Comparison of ENCODE assay signal across 23 cellular contexts in genomic region chr9:92440751-92441046, GRCh38. TPM values are rescaled to one million over a fixed set of nuclear protein-coding genes. Genes with fewer than 3 reads are reported as not detected.
DNase-seq lines count a peak whose midpoint lies in the region; ATAC-seq, FAIRE-seq and TF ChIP-seq lines count a peak whose summit lies in the region.
"Had no signal": no experiment of that assay in that cellular context is flagged by ENCODE, and none has a peak within 500 bp of the region (broad histone marks: within the 10 kb centered on the region; RNA-seq: fewer than 3 reads in every experiment).

No MANE protein-coding gene starts in this region.

- no peak for DNase-seq in activated CD4-positive, alpha-beta T cell treated with anti-CD3 and anti-CD28 coated beads for 36 hours
- no peak for DNase-seq in activated CD4-positive, alpha-beta T cell treated with anti-CD3 and anti-CD28 coated beads, Interleukin-2, amount 50 U/mL, for 4 hours
- DNase-seq in GM19239 (ENCODE audit: insufficient read length, low spot score) (peak; percentile 12), natural killer cell (no peak), MG63 (no peak), heart right ventricle (no peak), GF-D8 (lab: John Stamatoyannopoulos, UW) (no peak)
- DNase-seq: 8988T; activated naive CD4-positive, alpha-beta T cell; C1 segment of cervical spinal cord; foreskin melanocyte; H9; left colon; NCI-H1436 treated with DMSO at 0.1 percent for 48 hours; NCI-H446 had no signal

- no peaks in the 10 kb centered on the region for H3K4me1 ChIP-seq in heart right ventricle

- intact Hi-C loops in activated CD4-positive, alpha-beta T cell treated with anti-CD3 and anti-CD28 coated beads for 36 hours (cut with DNase I, micrococcal nuclease) = no loop called here
- intact Hi-C loops in natural killer cell (cut with micrococcal nuclease) = loop anchor here (5.0 kb wide), 1 partner anchor 113 kb away; the partner anchor contains the start of genes CENPP and NOL8
- intact Hi-C loops in heart right ventricle (cut with DNase I) = loop anchor here in 2 of 10 donors (10.0 kb wide), 3 partner anchors 96 to 194 kb away; no protein-coding TSS in a partner anchor

- CTCF ChIA-PET in activated CD4-positive, alpha-beta T cell treated with anti-CD3 and anti-CD28 coated beads for 36 hours (lab: Charles Lee) = interaction anchor here (1.2 kb wide), 1 partner anchor 301 kb away, joined by 5 read pairs; no protein-coding TSS in a partner anchor

- no peak for FAIRE-seq in GM19239 (lab: Jason Lieb, UNC)

- H3K4me3 Mint-ChIP-seq in activated CD4-positive, alpha-beta T cell treated with anti-CD3 and anti-CD28 coated beads for 36 hours = no peak overlapping the region
- peak overlapping the region; percentile 85 for H3K4me3 Mint-ChIP-seq in natural killer cell
- H3K4me3 Mint-ChIP-seq: H9, mesothelial cell of epicardium had no signal

- ATAC-seq in activated CD4-positive, alpha-beta T cell treated with anti-CD3 and anti-CD28 coated beads for 36 hours = peak; percentile 66
- ATAC-seq in natural killer cell = peak; percentile 65 to 78 (median 68)
- no peak for ATAC-seq in heart right ventricle
- ATAC-seq: left colon had no signal

- no peaks in the 10 kb centered on the region for H3K9me3 Mint-ChIP-seq in activated CD4-positive, alpha-beta T cell treated with anti-CD3 and anti-CD28 coated beads for 36 hours (ENCODE audit: low read depth)
- no peaks in the 10 kb centered on the region for H3K9me3 Mint-ChIP-seq in natural killer cell
- H3K9me3 Mint-ChIP-seq: H9 had no signal

- TF ChIP-seq CTCF in natural killer cell (IDR thresholded peaks at IDR 0.05) (no peak), heart right ventricle (IDR thresholded peaks at IDR 0.05) (no peak)

- H3K27ac ChIP-seq in KOPT-K1 (ENCODE audit: low read depth, low read length, poor library complexity, severe bottlenecking) (peak overlapping the region; percentile 25), heart right ventricle (peak overlapping the region in 1 of 10 donors; percentile 43)
- H3K27ac ChIP-seq: coronary artery, epithelial cell of prostate, tibial nerve, VCaP had no signal

- WGBS in heart right ventricle, 2 donors = 92% methylated on average over 6 of the region's 6 CpGs

- H3K27me3 Mint-ChIP-seq in activated CD4-positive, alpha-beta T cell treated with anti-CD3 and anti-CD28 coated beads for 36 hours = no peaks in the 10 kb centered on the region
- H3K27me3 Mint-ChIP-seq in natural killer cell (ENCODE audit: low read depth in 2 of 2) = no peaks in the 10 kb centered on the region

- H3K27ac Mint-ChIP-seq in activated CD4-positive, alpha-beta T cell treated with anti-CD3 and anti-CD28 coated beads for 36 hours = no peak overlapping the region
- peak overlapping the region; percentile 90 to 91 for H3K27ac Mint-ChIP-seq in natural killer cell
- H3K27ac Mint-ChIP-seq: H9, mesothelial cell of epicardium had no signal

- peaks cover 3% of the 10 kb centered on the region for H3K4me1 Mint-ChIP-seq in activated CD4-positive, alpha-beta T cell treated with anti-CD3 and anti-CD28 coated beads for 36 hours
- H3K4me1 Mint-ChIP-seq in natural killer cell = peaks cover 12 to 20% of the 10 kb centered on the region in 2 donors
- H3K4me1 Mint-ChIP-seq: H9 had no signal

- H3K27me3 ChIP-seq in MG63 (no peaks in the 10 kb centered on the region), heart right ventricle (no peaks in the 10 kb centered on the region)
- H3K27me3 ChIP-seq: tibial nerve had no signal

- POLR2A ChIA-PET in activated CD4-positive, alpha-beta T cell treated with anti-CD3 and anti-CD28 coated beads for 36 hours (lab: Charles Lee) = no interaction called here

- H3K36me3 ChIP-seq in KOPT-K1 (ENCODE audit: insufficient read depth, low read length) (no peaks in the 10 kb centered on the region), MG63 (no peaks in the 10 kb centered on the region), heart right ventricle (no peaks in the 10 kb centered on the region)
- H3K36me3 ChIP-seq: tibial nerve had no signal

- H3K9me3 ChIP-seq in KOPT-K1 (ENCODE audit: insufficient read depth, low read length, poor library complexity, severe bottlenecking) = no peaks in the 10 kb centered on the region
- no peaks in the 10 kb centered on the region for H3K9me3 ChIP-seq in MG63
- no peaks in the 10 kb centered on the region for H3K9me3 ChIP-seq in heart right ventricle
- H3K9me3 ChIP-seq: tibial nerve had no signal

- H3K4me3 ChIP-seq in MG63 = no peak overlapping the region
- no peak overlapping the region for H3K4me3 ChIP-seq in heart right ventricle
- H3K4me3 ChIP-seq: coronary artery, tibial nerve had no signal

- H3K36me3 Mint-ChIP-seq in activated CD4-positive, alpha-beta T cell treated with anti-CD3 and anti-CD28 coated beads for 36 hours (ENCODE audit: low read depth) = no peaks in the 10 kb centered on the region
- H3K36me3 Mint-ChIP-seq in natural killer cell = no peaks in the 10 kb centered on the region
- H3K36me3 Mint-ChIP-seq: mesothelial cell of epicardium had no signal

RNA-seq across cellular contexts. Expression of gene OMD, which starts 16.4 kb away (rescaled TPM):
- not detected for total RNA-seq in activated CD4-positive, alpha-beta T cell treated with anti-CD3 and anti-CD28 coated beads for 36 hours
- total RNA-seq in natural killer cell (not detected), heart right ventricle (10 to 100 TPM in 1 of 10 donors, 1 to 10 TPM in 9; 2.5 to 11.4 (median 4.3) TPM)
- not detected in 2 replicates for total RNA-seq in MG63 (2014; rRNA removed; shearing (Covaris generic); ENCODE audit: low replicate concordance)
- polyA plus RNA-seq in heart right ventricle = 1 to 10 TPM; 2.1 to 2.6 TPM
- total RNA-seq: H9, HT-29, mesothelial cell of epicardium had no signal

RNA-seq across cellular contexts. Expression of gene OGN, which starts 36.3 kb away (rescaled TPM):
- total RNA-seq in activated CD4-positive, alpha-beta T cell treated with anti-CD3 and anti-CD28 coated beads for 36 hours = not detected
- total RNA-seq in natural killer cell = under 1 TPM in 2 of 3 donors, not detected in 1; 0.18 to 0.33 TPM
- 0.33 TPM in 1 of 2 replicates, not detected in the other for total RNA-seq in MG63 (2014; rRNA removed; shearing (Covaris generic); ENCODE audit: low replicate concordance)
- total RNA-seq in heart right ventricle = 10 to 100 TPM in 7 of 10 donors, 1 to 10 TPM in 3; 2.2 to 25.9 (median 13.0) TPM
- polyA plus RNA-seq in heart right ventricle = 1 to 10 TPM; 3.5 to 4.2 TPM
- total RNA-seq: H9, HT-29, pulmonary artery endothelial cell had no signal

RNA-seq across cellular contexts. Expression of gene ASPN, which starts 41.6 kb away (rescaled TPM):
- total RNA-seq in activated CD4-positive, alpha-beta T cell treated with anti-CD3 and anti-CD28 coated beads for 36 hours = not detected
- total RNA-seq in natural killer cell (not detected), heart right ventricle (10 to 100 TPM in 8 of 10 donors, 1 to 10 TPM in 2; 2.3 to 29.6 (median 19.4) TPM)
- total RNA-seq in MG63 (2014; rRNA removed; shearing (Covaris generic); ENCODE audit: low replicate concordance) = not detected in 2 replicates
- polyA plus RNA-seq in heart right ventricle = 10 to 100 TPM in 1 of 2 donors, 1 to 10 TPM in 1; 3.2 to 11.4 TPM
- total RNA-seq: H9, HT-29 had no signal

Comparison
In these comparisons a context has a peak if more than half of its experiments do, and no peak if none do; other contexts are left out.
1. ATAC-seq: peak in activated CD4-positive, alpha-beta T cell treated with anti-CD3 and anti-CD28 coated beads for 36 hours (single experiment) and natural killer cell (3 of 3); none in heart right ventricle (0 of 8).